In genomic region chr1:44074415-44074814, GRCh38 we compare ENCODE assay signal across 27 cellular contexts. TPM values are rescaled to one million over a fixed set of nuclear protein-coding genes. Genes with fewer than 3 reads are reported as not detected.
"Had no signal": no experiment of that assay in that cellular context is flagged by ENCODE, and none has a peak within 500 bp of the region (broad histone marks: within the 10 kb centered on the region; RNA-seq: fewer than 3 reads in every experiment).

No MANE protein-coding gene starts in this region.

- ATAC-seq: activated CD8-positive, alpha-beta T cell treated with anti-CD3 and anti-CD28 coated beads, Interleukin-2, amount 10 ng/mL, durations not matched to agents 7 days and 5 days; activated naive CD4-positive, alpha-beta T cell treated with anti-CD3 and anti-CD28 coated beads, Interleukin-2, amount 50 U/mL, for 72 hours; left lobe of liver; naive thymus-derived CD8-positive, alpha-beta T cell; psoas muscle; stimulated activated naive CD8-positive, alpha-beta T cell treated with anti-CD3 and anti-CD28 coated beads, Interleukin-15, amount 100 ng/mL, for 72 hours; T-cell had no signal

- H3K36me3 ChIP-seq: right atrium auricular region, suprapubic skin, transverse colon, vagina had no signal

- H3K9me3 ChIP-seq: psoas muscle, right atrium auricular region, suprapubic skin, transverse colon, vagina had no signal

- H3K4me1 ChIP-seq: psoas muscle, right atrium auricular region, suprapubic skin, vagina had no signal

- H3K27me3 ChIP-seq: hepatocyte, right atrium auricular region, transverse colon, vagina had no signal

- H3K4me3 ChIP-seq: coronary artery, hepatocyte, lung, psoas muscle, right atrium auricular region, suprapubic skin, transverse colon, vagina had no signal

- H3K27ac ChIP-seq: coronary artery, hepatocyte, psoas muscle, right atrium auricular region, suprapubic skin, vagina, VCaP had no signal

- DNase-seq: activated CD4-positive, alpha-beta T cell treated with anti-CD3 and anti-CD28 coated beads, Interleukin-2, amount 50 U/mL, for 1 hour; activated CD4-positive, CD25-positive, alpha-beta regulatory T cell treated with anti-CD3 and anti-CD28 coated beads, Interleukin-2, amount 50 U/mL, for 72 hours; activated CD8-positive, alpha-beta T cell treated with anti-CD3 and anti-CD28 coated beads, Interleukin-2, amount 10 ng/mL, durations not matched to agents 7 days and 5 days; activated gamma-delta T cell treated with Interleukin-2 at 50 U/mL for 16 hours; immature natural killer cell; naive thymus-derived CD8-positive, alpha-beta T cell; psoas muscle; stimulated activated CD4-positive, alpha-beta T cell treated with anti-CD3 and anti-CD28 coated beads, Interleukin-12 subunit alpha, Interleukin-12 subunit beta, amount 100 ng/mL, for 4 hours; stimulated activated CD4-positive, alpha-beta T cell treated with anti-CD3 and anti-CD28 coated beads, Interleukin-4, amount 100 ng/mL, for 4 hours; stimulated activated naive CD8-positive, alpha-beta T cell treated with anti-CD3 and anti-CD28 coated beads, Interleukin-15, amount 100 ng/mL, for 72 hours; T-cell; transverse colon had no signal

RNA-seq across cellular contexts. Expression of gene SLC6A9, which starts 43.2 kb away (rescaled TPM):
- polyA plus RNA-seq: immature natural killer cell; naive thymus-derived CD8-positive, alpha-beta T cell had no signal

RNA-seq across cellular contexts. Expression of gene KLF17, which starts 44.2 kb away (rescaled TPM):
- total RNA-seq: activated CD8-positive, alpha-beta T cell treated with anti-CD3 and anti-CD28 coated beads, Interleukin-2, amount 10 ng/mL, durations not matched to agents 7 days and 5 days; activated naive CD4-positive, alpha-beta T cell treated with anti-CD3 and anti-CD28 coated beads, Interleukin-2, amount 50 U/mL, for 72 hours; activated T-helper 1 cell treated with anti-CD3 and anti-CD28 coated beads, Interleukin-12 subunit alpha, Interleukin-12 subunit beta, Interleukin-2, Interleukin-4 antibody, amounts not matched to agents 30 ng/mL and 10 ng/mL and 1 ng/mL, durations not matched to agents 14 hours and 24 hours and 36 hours; bronchial epithelial cell; glomerular endothelial cell; hepatocyte; kidney epithelial cell; left lobe of liver; mesothelial cell of epicardium; naive thymus-derived CD8-positive, alpha-beta T cell; osteocyte; psoas muscle; right atrium auricular region; suprapubic skin; T-cell; transverse colon had no signal
- polyA plus RNA-seq: hepatocyte; immature natural killer cell; naive thymus-derived CD8-positive, alpha-beta T cell; psoas muscle had no signal
